In genomic region chr14:37187840-37188577, GRCh38 we compare ENCODE assay signal across 13 cellular contexts. TPM values are rescaled to one million over a fixed set of nuclear protein-coding genes. Genes with fewer than 3 reads are reported as not detected.
"Had no signal": no experiment of that assay in that cellular context is flagged by ENCODE, and none has a peak within 500 bp of the region (broad histone marks: within the 10 kb centered on the region; RNA-seq: fewer than 3 reads in every experiment).

No MANE protein-coding gene starts in this region.

RNA-seq across cellular contexts. Expression of gene MIPOL1, which starts 9.7 kb away (rescaled TPM):
- total RNA-seq: activated B cell treated with CpG ODN at 0.5 μM for 24 hours; activated CD4-positive, alpha-beta T cell treated with anti-CD3 and anti-CD28 coated beads, Interleukin-2, amount 10 ng/mL, durations not matched to agents 24 days and 14 days; activated CD8-positive, alpha-beta memory T cell treated with anti-CD3 and anti-CD28 coated beads for 36 hours; activated CD8-positive, alpha-beta T cell treated with anti-CD3 and anti-CD28 coated beads for 36 hours; activated naive CD8-positive, alpha-beta T cell treated with anti-CD3 and anti-CD28 coated beads for 36 hours; activated T-helper 1 cell treated with anti-CD3 and anti-CD28 coated beads, Interleukin-12 subunit alpha, Interleukin-12 subunit beta, Interleukin-2, Interleukin-4 antibody, amounts not matched to agents 30 ng/mL and 10 ng/mL and 1 ng/mL, durations not matched to agents 14 hours and 24 hours and 36 hours had no signal

RNA-seq across cellular contexts. Expression of gene SLC25A21, which starts 15.6 kb away (rescaled TPM):
- total RNA-seq: activated B cell treated with CpG ODN at 0.5 μM for 24 hours; activated CD4-positive, alpha-beta memory T cell treated with anti-CD3 and anti-CD28 coated beads for 36 hours; activated CD4-positive, alpha-beta T cell treated with anti-CD3 and anti-CD28 coated beads, Interleukin-2, amount 10 ng/mL, durations not matched to agents 24 days and 14 days; activated CD8-positive, alpha-beta memory T cell treated with anti-CD3 and anti-CD28 coated beads for 36 hours; activated CD8-positive, alpha-beta T cell treated with anti-CD3 and anti-CD28 coated beads for 36 hours; activated naive CD4-positive, alpha-beta T cell treated with anti-CD3 and anti-CD28 coated beads for 36 hours; activated naive CD4-positive, alpha-beta T cell treated with anti-CD3 and anti-CD28 coated beads, Interleukin-2, amount 50 U/mL, for 72 hours; activated naive CD8-positive, alpha-beta T cell treated with anti-CD3 and anti-CD28 coated beads for 36 hours; activated T-cell treated with anti-CD3 and anti-CD28 coated beads, Interleukin-2, amount 50 U/mL, for 4 hours; activated T-cell treated with anti-CD3 and anti-CD28 coated beads, Interleukin-2, amount 50 U/mL, for 72 hours; activated T-helper 1 cell treated with anti-CD3 and anti-CD28 coated beads, Interleukin-12 subunit alpha, Interleukin-12 subunit beta, Interleukin-2, Interleukin-4 antibody, amounts not matched to agents 30 ng/mL and 10 ng/mL and 1 ng/mL, durations not matched to agents 14 hours and 24 hours and 36 hours; activated T-helper 17 cell treated with anti-CD3 and anti-CD28 coated beads, Interleukin-2, amount 50 U/mL, for 72 hours; body of pancreas had no signal
